Comparison of ENCODE assay signal across 19 cellular contexts in the genomic region with DNA sequence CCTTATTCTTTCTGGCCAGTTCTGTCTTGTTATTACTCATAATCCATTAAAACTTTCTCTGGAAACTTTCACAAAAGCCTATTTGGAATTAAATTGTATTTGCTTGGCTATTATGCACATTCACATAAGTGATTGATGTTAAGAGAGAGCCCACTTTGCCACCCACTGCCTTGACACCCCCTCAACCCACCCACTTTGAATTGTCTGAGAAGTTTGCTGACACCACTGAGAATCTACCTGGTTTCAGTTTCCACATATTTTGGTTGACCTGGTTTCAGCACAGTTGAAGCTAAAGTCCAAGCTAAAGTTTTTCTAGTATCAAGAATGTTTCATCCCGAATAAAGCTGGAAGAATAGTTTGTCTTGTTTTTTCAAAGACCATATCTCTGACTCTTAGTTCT.
"Had no signal": no experiment of that assay in that cellular context is flagged by ENCODE, and none has a peak within 500 bp of the region (broad histone marks: within the 10 kb centered on the region; RNA-seq: fewer than 3 reads in every experiment).

No MANE protein-coding gene starts in this region.

- H3K4me3 Mint-ChIP-seq: effector memory CD8-positive, alpha-beta T cell; immature natural killer cell; naive B cell; nephron had no signal

- DNase-seq: effector memory CD8-positive, alpha-beta T cell; immature natural killer cell; kidney; left colon; mesendoderm; naive B cell; psoas muscle; retina; spleen; stimulated activated CD4-positive, alpha-beta T cell treated with anti-CD3 and anti-CD28 coated beads, Interleukin-15, amount 100 ng/mL, for 24 hours; stimulated activated CD4-positive, alpha-beta T cell treated with anti-CD3 and anti-CD28 coated beads, Interleukin-1b, Interleukin-23, amount 100 ng/mL, for 48 hours; stimulated activated CD4-positive, alpha-beta T cell treated with anti-CD3 and anti-CD28 coated beads, Interleukin-4, amount 100 ng/mL, for 4 hours; stimulated activated naive CD4-positive, alpha-beta T cell; stomach; substantia nigra had no signal

- H3K9me3 Mint-ChIP-seq: effector memory CD8-positive, alpha-beta T cell; immature natural killer cell; naive B cell; nephron had no signal

- H3K27ac Mint-ChIP-seq: immature natural killer cell, nephron had no signal

- H3K4me3 ChIP-seq: esophagus muscularis mucosa, psoas muscle, spleen, stomach, thoracic aorta had no signal

- ATAC-seq: effector memory CD8-positive, alpha-beta T cell; left colon; sciatic nerve had no signal

- H3K4me1 Mint-ChIP-seq: immature natural killer cell, nephron had no signal

- H3K27me3 Mint-ChIP-seq: effector memory CD8-positive, alpha-beta T cell; naive B cell had no signal

- FAIRE-seq: kidney had no signal
